In the genomic region with DNA sequence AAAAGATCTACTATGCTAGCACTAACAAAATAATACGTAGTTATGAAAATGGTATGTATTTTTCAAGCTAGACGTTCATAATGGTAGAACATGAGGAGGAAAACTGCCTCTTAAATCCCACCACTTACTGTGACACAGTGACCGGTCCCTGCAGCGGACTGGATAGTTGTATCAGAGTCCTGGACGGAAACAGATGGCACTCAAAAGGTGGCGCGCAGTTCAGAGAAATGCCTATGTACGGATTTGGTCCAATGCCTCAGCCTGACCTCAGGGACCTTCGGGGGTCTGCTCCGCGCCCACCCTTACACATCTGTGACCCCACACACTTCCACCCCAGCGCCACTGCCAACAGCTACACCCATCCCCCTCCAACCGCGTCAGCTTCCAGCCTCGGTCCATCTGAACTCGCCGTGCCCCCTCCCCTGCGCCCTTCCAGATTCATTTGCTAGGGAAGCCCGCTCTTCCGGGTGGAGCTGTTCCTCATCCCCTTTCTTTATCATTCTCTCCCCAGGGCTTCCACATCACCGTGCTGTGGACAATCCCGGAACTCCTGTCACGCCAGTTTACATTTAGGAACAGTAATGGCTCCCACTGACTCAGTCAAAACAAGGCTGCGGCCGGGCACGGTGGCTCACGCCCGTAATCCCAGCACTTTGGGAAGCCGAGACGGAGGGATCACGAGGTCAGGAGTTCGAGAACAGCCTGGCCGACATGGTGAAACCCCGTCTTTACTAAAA, we compare ENCODE assay signal across 8 cellular contexts. TPM values are rescaled to one million over a fixed set of nuclear protein-coding genes. Genes with fewer than 3 reads are reported as not detected.
A peak's percentile ranks its signal among the peaks of the same experiment; 100 is the strongest.
DNase-seq lines count a peak whose midpoint lies in the region; ATAC-seq and TF ChIP-seq lines count a peak whose summit lies in the region.

No MANE protein-coding gene starts in this region.

- peaks cover 2% of the 10 kb centered on the region for H3K36me3 ChIP-seq in neural cell (ENCODE audit: insufficient read depth, low read length)
- peaks cover 2% of the 10 kb centered on the region for H3K36me3 ChIP-seq in urinary bladder (ENCODE audit: insufficient read depth)

- H3F3A ChIP-seq in neural cell (ENCODE audit: insufficient read depth, low read length, poor library complexity, severe bottlenecking), result no peaks in the 10 kb centered on the region

- DNase-seq in C1 segment of cervical spinal cord (lab: John Stamatoyannopoulos, UW), result peak in 8 of 14 donors; percentile 23 to 72 (median 65)
- peak; percentile 14 for DNase-seq in NCI-H748 treated with DMSO at 0.1 percent for 48 hours (lab: John Stamatoyannopoulos, UW)
- peak; percentile 79 for DNase-seq in activated effector memory CD4-positive, alpha-beta T cell treated with anti-CD3 and anti-CD28 coated beads, Interleukin-2, amount 50 U/mL, for 16 hours
- DNase-seq in foreskin melanocyte, result peak; percentile 63

- under 1% methylated on average over 34 of the region's 34 CpGs for WGBS in urinary bladder

- no peak for TF ChIP-seq CTCF in neural cell (IDR thresholded peaks at IDR 0.05; ENCODE audit: poor library complexity, severe bottlenecking)

- peak overlapping the region; percentile 81 for H3K4me3 ChIP-seq in neural cell (ENCODE audit: low read length)
- H3K4me3 ChIP-seq in urinary bladder (ENCODE audit: low read depth, low read length), result peak overlapping the region; percentile 82

- H2AFZ ChIP-seq in neural cell (ENCODE audit: low read depth, low read length), result peak overlapping the region; percentile 42

- H3K79me2 ChIP-seq in neural cell (replicated peaks; ENCODE audit: insufficient read depth, low read length), result peaks cover 47% of the 10 kb centered on the region

- TF ChIP-seq EP300 in neural cell (conservative IDR thresholded peaks at IDR 0.05; ENCODE audit: poor library complexity, severe bottlenecking), result no peak

- TF ChIP-seq RAD21 in neural cell (conservative IDR thresholded peaks at IDR 0.05), result no peak

- no peaks in the 10 kb centered on the region for H3K9me3 ChIP-seq in neural cell (ENCODE audit: low read length)

- H3K4me1 ChIP-seq in urinary bladder (ENCODE audit: insufficient read depth), result no peaks in the 10 kb centered on the region

- H3K27me3 ChIP-seq in neural cell (ENCODE audit: insufficient read depth, low read depth, low read length), result no peaks in the 10 kb centered on the region

- ATAC-seq in GM21786 (IDR thresholded peaks at IDR 0.05; ENCODE audit: unreplicated experiment) (peak; percentile 23), GM19463 (IDR thresholded peaks at IDR 0.05; ENCODE audit: unreplicated experiment) (no peak)

- H3K27ac ChIP-seq in neural cell (ENCODE audit: low read length) (peak overlapping the region; percentile 95), urinary bladder (ENCODE audit: low read depth) (peak overlapping the region; percentile 72)

- H3K4me2 ChIP-seq in neural cell (ENCODE audit: low read length), result peak overlapping the region; percentile 88

- peak overlapping the region; percentile 91 for H3K9ac ChIP-seq in neural cell (ENCODE audit: low read length)

- H4K20me1 ChIP-seq in neural cell (ENCODE audit: insufficient read depth), result peaks cover 12% of the 10 kb centered on the region

- H3K9me2 ChIP-seq in neural cell (ENCODE audit: insufficient read depth, low read length), result no peaks in the 10 kb centered on the region

TF ChIP-seq in neural cell, 6 proteins besides CTCF, POLR2A, EP300 and RAD21:
- TF ChIP-seq TAF1 (IDR thresholded peaks at IDR 0.05; ENCODE audit: low read depth) (no peak), SMC3 (conservative IDR thresholded peaks at IDR 0.05; ENCODE audit: poor library complexity) (no peak)
- TF ChIP-seq, protein P1, sequence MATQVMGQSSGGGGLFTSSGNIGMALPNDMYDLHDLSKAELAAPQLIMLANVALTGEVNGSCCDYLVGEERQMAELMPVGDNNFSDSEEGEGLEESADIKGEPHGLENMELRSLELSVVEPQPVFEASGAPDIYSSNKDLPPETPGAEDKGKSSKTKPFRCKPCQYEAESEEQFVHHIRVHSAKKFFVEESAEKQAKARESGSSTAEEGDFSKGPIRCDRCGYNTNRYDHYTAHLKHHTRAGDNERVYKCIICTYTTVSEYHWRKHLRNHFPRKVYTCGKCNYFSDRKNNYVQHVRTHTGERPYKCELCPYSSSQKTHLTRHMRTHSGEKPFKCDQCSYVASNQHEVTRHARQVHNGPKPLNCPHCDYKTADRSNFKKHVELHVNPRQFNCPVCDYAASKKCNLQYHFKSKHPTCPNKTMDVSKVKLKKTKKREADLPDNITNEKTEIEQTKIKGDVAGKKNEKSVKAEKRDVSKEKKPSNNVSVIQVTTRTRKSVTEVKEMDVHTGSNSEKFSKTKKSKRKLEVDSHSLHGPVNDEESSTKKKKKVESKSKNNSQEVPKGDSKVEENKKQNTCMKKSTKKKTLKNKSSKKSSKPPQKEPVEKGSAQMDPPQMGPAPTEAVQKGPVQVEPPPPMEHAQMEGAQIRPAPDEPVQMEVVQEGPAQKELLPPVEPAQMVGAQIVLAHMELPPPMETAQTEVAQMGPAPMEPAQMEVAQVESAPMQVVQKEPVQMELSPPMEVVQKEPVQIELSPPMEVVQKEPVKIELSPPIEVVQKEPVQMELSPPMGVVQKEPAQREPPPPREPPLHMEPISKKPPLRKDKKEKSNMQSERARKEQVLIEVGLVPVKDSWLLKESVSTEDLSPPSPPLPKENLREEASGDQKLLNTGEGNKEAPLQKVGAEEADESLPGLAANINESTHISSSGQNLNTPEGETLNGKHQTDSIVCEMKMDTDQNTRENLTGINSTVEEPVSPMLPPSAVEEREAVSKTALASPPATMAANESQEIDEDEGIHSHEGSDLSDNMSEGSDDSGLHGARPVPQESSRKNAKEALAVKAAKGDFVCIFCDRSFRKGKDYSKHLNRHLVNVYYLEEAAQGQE (IDR thresholded peaks at IDR 0.05; ENCODE audit: borderline replicate concordance), result peak; percentile 61

RNA-seq across cellular contexts. Expression of a gene that starts 0.8 kb away (rescaled TPM):
- polyA plus RNA-seq in neural cell, result 24.2 and 50.8 TPM in 2 replicates
- 54.8 and 72.5 TPM in 2 replicates for polyA minus RNA-seq in neural cell
- 49.7 TPM for total RNA-seq in urinary bladder
- 121 TPM for polyA plus RNA-seq in urinary bladder

RNA-seq across cellular contexts. Expression of a gene that starts 15.4 kb away (rescaled TPM):
- polyA plus RNA-seq in neural cell (0.58 and 0.82 TPM in 2 replicates), urinary bladder (6.2 TPM)
- polyA minus RNA-seq in neural cell, result 1.5 and 2.2 TPM in 2 replicates
- total RNA-seq in urinary bladder, result 3.3 TPM

RNA-seq across cellular contexts. Expression of a gene that starts 24.9 kb away (rescaled TPM):
- polyA plus RNA-seq in neural cell (not detected in 2 replicates), urinary bladder (42.4 TPM)
- polyA minus RNA-seq in neural cell, result not detected in 2 replicates
- 31.4 TPM for total RNA-seq in urinary bladder

RNA-seq across cellular contexts. Expression of a gene that starts 32.9 kb away (rescaled TPM):
- 33.4 and 36.1 TPM in 2 replicates for polyA plus RNA-seq in neural cell
- polyA minus RNA-seq in neural cell, result 23.4 and 35.3 TPM in 2 replicates
- total RNA-seq in urinary bladder, result 3.6 TPM
- polyA plus RNA-seq in urinary bladder, result 3.7 TPM

RNA-seq across cellular contexts. Expression of a gene that starts 54.4 kb away (rescaled TPM):
- polyA plus RNA-seq in neural cell (not detected in 2 replicates), urinary bladder (not detected)
- not detected in 2 replicates for polyA minus RNA-seq in neural cell
- total RNA-seq in urinary bladder, result not detected

Comparison
In these comparisons a context has a peak if more than half of its experiments do, and no peak if none do; other contexts are left out.
1. DNase-seq: peak in every context shown above with its lines; median percentile 79 in activated effector memory CD4-positive, alpha-beta T cell treated with anti-CD3 and anti-CD28 coated beads, Interleukin-2, amount 50 U/mL, for 16 hours; 65 in C1 segment of cervical spinal cord; 63 in foreskin melanocyte; 14 in NCI-H748 treated with DMSO at 0.1 percent for 48 hours.
2. RNA of a gene that starts 24.9 kb away (polyA plus RNA-seq): 42.4 TPM in urinary bladder (single experiment); not detected in neural cell; every median in the first group is over 10 times any median in the second.